9 cellular contexts compared by ENCODE assay signal in genomic region chr20:54172856-54173652, GRCh38. TPM values are rescaled to one million over a fixed set of nuclear protein-coding genes. Genes with fewer than 3 reads are reported as not detected.
DNase-seq lines count a peak whose midpoint lies in the region; ATAC-seq, FAIRE-seq and TF ChIP-seq lines count a peak whose summit lies in the region.
"Had no signal": no experiment of that assay in that cellular context is flagged by ENCODE, and none has a peak within 500 bp of the region (broad histone marks: within the 10 kb centered on the region; RNA-seq: fewer than 3 reads in every experiment).

No MANE protein-coding gene starts in this region.

- ATAC-seq in HG02884 (IDR thresholded peaks at IDR 0.05; ENCODE audit: unreplicated experiment) (no peak), GM19035 (IDR thresholded peaks at IDR 0.05; ENCODE audit: unreplicated experiment) (no peak)

- H3K9ac ChIP-seq in HUES6 (ENCODE audit: low read length), result no peak overlapping the region
- H3K9ac ChIP-seq in mesendoderm (ENCODE audit: low read length), result peak overlapping the region; percentile 11

- H3K79me2 ChIP-seq in mesendoderm (ENCODE audit: control insufficient read depth, insufficient read depth, low read length), result no peaks in the 10 kb centered on the region

- H2AK5ac ChIP-seq in mesendoderm (ENCODE audit: low read length), result no peak overlapping the region

- TF ChIP-seq POLR2A in GM12892 (IDR thresholded peaks at IDR 0.05; ENCODE audit: low read depth, low read length), result no peak

- CTCF ChIA-PET in CD4-positive, alpha-beta memory T cell (lab: Charles Lee; ENCODE audit: partially characterized antibody), result no interaction called here
- CTCF ChIA-PET in MCF 10A (lab: Yijun Ruan, JAX), result interaction anchor here (1.0 kb wide), 1 partner anchor 27 kb away, joined by 3 read pairs; no protein-coding TSS in a partner anchor

- peak overlapping the region; percentile 68 for H3K4me2 ChIP-seq in mesendoderm (ENCODE audit: low read length)

- no peak for TF ChIP-seq CTCF in MCF 10A (IDR thresholded peaks at IDR 0.05; ENCODE audit: unreplicated experiment)

- H2BK5ac ChIP-seq in mesendoderm (ENCODE audit: low read length), result no peak overlapping the region

- H4K5ac ChIP-seq in mesendoderm (ENCODE audit: low read length), result no peak overlapping the region

- peaks cover 6 to 24% (median 20%) of the 10 kb centered on the region in 4 donors for H3K4me1 Mint-ChIP-seq in CD4-positive, alpha-beta memory T cell
- H3K4me1 Mint-ChIP-seq in MCF 10A (ENCODE audit: insufficient read depth, unreplicated experiment), result peaks cover 28% of the 10 kb centered on the region

- H2BK15ac ChIP-seq in mesendoderm (replicated peaks; ENCODE audit: low read depth), result no peak overlapping the region

- peaks cover 19% of the 10 kb centered on the region for H3K4me1 ChIP-seq in CD4-positive, alpha-beta memory T cell (ENCODE audit: insufficient read depth, low read length)
- peaks cover 12% of the 10 kb centered on the region for H3K4me1 ChIP-seq in HUES6 (ENCODE audit: control insufficient read depth, insufficient read depth, low read length)
- H3K4me1 ChIP-seq in mesendoderm (ENCODE audit: control insufficient read depth, low read depth, low read length), result no peaks in the 10 kb centered on the region

- no peak overlapping the region for H3K27ac ChIP-seq in CD4-positive, alpha-beta memory T cell (ENCODE audit: low read depth, low read length)
- H3K27ac ChIP-seq in HUES6 (ENCODE audit: low read depth, low read length) (no peak overlapping the region), mesendoderm (ENCODE audit: low read depth, low read length) (no peak overlapping the region)

- no peak overlapping the region for H2BK120ac ChIP-seq in mesendoderm (ENCODE audit: low read depth, low read length)

- no CpG with 5 or more reads among the region's 66 CpGs for WGBS in mesendoderm (ENCODE audit: extremely low coverage, insufficient coverage, low lambda C conversion rate)

- H3K9me3 ChIP-seq in CD4-positive, alpha-beta memory T cell (ENCODE audit: control insufficient read depth in 1 of 2, low read length in 2 of 2), result no peaks in the 10 kb centered on the region
- H3K9me3 ChIP-seq in HUES6 (ENCODE audit: control insufficient read depth, insufficient read depth, low read depth, low read length), result no peaks in the 10 kb centered on the region

- H3K23ac ChIP-seq in mesendoderm (ENCODE audit: low read length), result no peak overlapping the region

- H3K56ac ChIP-seq in mesendoderm (ENCODE audit: low read length), result no peak overlapping the region

- H3K4me3 ChIP-seq in CD4-positive, alpha-beta memory T cell (ENCODE audit: low read length in 2 of 2), result no peak overlapping the region
- H3K4me3 ChIP-seq in HUES6 (ENCODE audit: low read depth, low read length), result peak overlapping the region; percentile 42
- no peak overlapping the region for H3K4me3 ChIP-seq in mesendoderm (ENCODE audit: low read length)

- H3K27me3 ChIP-seq in CD4-positive, alpha-beta memory T cell (ENCODE audit: insufficient read depth, low read length), result peaks cover 41% of the 10 kb centered on the region
- H3K27me3 ChIP-seq in HUES6 (ENCODE audit: control insufficient read depth, insufficient read depth, low read length), result peaks cover 75% of the 10 kb centered on the region
- peaks cover 18% of the 10 kb centered on the region for H3K27me3 ChIP-seq in mesendoderm (ENCODE audit: insufficient read depth, low read length, poor library complexity)

- H3K18ac ChIP-seq in mesendoderm (ENCODE audit: low read length), result no peak overlapping the region

- H3K27ac Mint-ChIP-seq in CD4-positive, alpha-beta memory T cell, result no peak overlapping the region
- H3K27ac Mint-ChIP-seq in MCF 10A (ENCODE audit: low read depth, unreplicated experiment), result no peak overlapping the region

- no peak for FAIRE-seq in GM12892 (lab: Jason Lieb, UNC)

- H3K36me3 Mint-ChIP-seq in CD4-positive, alpha-beta memory T cell, result no peaks in the 10 kb centered on the region
- H3K36me3 Mint-ChIP-seq in MCF 10A (ENCODE audit: insufficient read depth, unreplicated experiment), result no peaks in the 10 kb centered on the region

- peaks cover 57 to 63% of the 10 kb centered on the region in 2 donors for H3K27me3 Mint-ChIP-seq in CD4-positive, alpha-beta memory T cell
- H3K27me3 Mint-ChIP-seq in MCF 10A (ENCODE audit: insufficient read depth, unreplicated experiment), result no peaks in the 10 kb centered on the region

- POLR2A ChIA-PET in CD4-positive, alpha-beta memory T cell (lab: Charles Lee; ENCODE audit: partially characterized antibody), result no interaction called here
- POLR2A ChIA-PET in MCF 10A (lab: Yijun Ruan, JAX), result no interaction called here

- no TSS peak for BruUV-seq in MCF 10A (replicated peaks; lab: Mats Ljungman, UMichigan)

- no peak for DNase-seq in CD4-positive, alpha-beta memory T cell
- peak; percentile 7 for DNase-seq in MCF 10A (ENCODE audit: unreplicated experiment)
- peak; percentile 57 for DNase-seq in mesendoderm
- DNase-seq in GM12892 (ENCODE audit: insufficient read length), result no peak
- no peak for DNase-seq in stimulated activated CD4-positive, alpha-beta T cell treated with anti-CD3 and anti-CD28 coated beads, Interleukin-4, amount 100 ng/mL, for 24 hours
- DNase-seq: IMR-90 had no signal

- peaks cover 0 to 8% (median 0%) of the 10 kb centered on the region in 8 donors for H3K9me3 Mint-ChIP-seq in CD4-positive, alpha-beta memory T cell
- no peaks in the 10 kb centered on the region for H3K9me3 Mint-ChIP-seq in MCF 10A (ENCODE audit: unreplicated experiment)

- intact Hi-C loops in CD4-positive, alpha-beta memory T cell (cut with micrococcal nuclease), result no loop called here
- intact Hi-C loops in MCF 10A (cut with micrococcal nuclease), result no loop called here

- H3K4ac ChIP-seq in mesendoderm (ENCODE audit: low read depth, low read length), result no peak overlapping the region

- no peaks in the 10 kb centered on the region for H3K79me1 ChIP-seq in mesendoderm (ENCODE audit: low read length)

- peak overlapping the region; percentile 40 to 83 (median 68) for H3K4me3 Mint-ChIP-seq in CD4-positive, alpha-beta memory T cell
- H3K4me3 Mint-ChIP-seq in MCF 10A (ENCODE audit: unreplicated experiment), result peak overlapping the region; percentile 67

- H3K36me3 ChIP-seq in CD4-positive, alpha-beta memory T cell (ENCODE audit: insufficient read depth, low read length), result no peaks in the 10 kb centered on the region
- H3K36me3 ChIP-seq in HUES6 (ENCODE audit: control insufficient read depth, insufficient read depth, low read length), result no peaks in the 10 kb centered on the region
- no peaks in the 10 kb centered on the region for H3K36me3 ChIP-seq in mesendoderm (ENCODE audit: control insufficient read depth, insufficient read depth, low read length)

- no peak overlapping the region for H4K8ac ChIP-seq in mesendoderm (ENCODE audit: low read depth, low read length)

RNA-seq across cellular contexts. Expression of gene CYP24A1, which starts 0.7 kb away (rescaled TPM):
- total RNA-seq in CD4-positive, alpha-beta memory T cell, result 1 to 10 TPM; 3.0 to 3.7 TPM
- under 1 TPM; 0.59 to 0.86 TPM for polyA plus RNA-seq in CD4-positive, alpha-beta memory T cell
- total RNA-seq in MCF 10A (2022), result 0.28 and 0.34 TPM in 2 replicates
- 0.81 TPM for polyA plus RNA-seq in mesendoderm (2013, experiment 1 of 2)
- polyA plus RNA-seq in mesendoderm (2013, experiment 2 of 2), result 0.91 TPM
- not detected for polyA plus RNA-seq in GM12892 (2012; ENCODE audit: missing spikeins)
- total RNA-seq: IMR-90 had no signal
- polyA plus RNA-seq: IMR-90 had no signal

RNA-seq across cellular contexts. Expression of gene PFDN4, which starts 34.8 kb away (rescaled TPM):
- total RNA-seq in CD4-positive, alpha-beta memory T cell, result 10 to 100 TPM; 15.2 to 16.7 TPM
- 10 to 100 TPM; 43.8 to 70.7 TPM for polyA plus RNA-seq in CD4-positive, alpha-beta memory T cell
- total RNA-seq in MCF 10A (2022), result 37.0 and 45.4 TPM in 2 replicates
- 263 TPM for polyA plus RNA-seq in mesendoderm (2013, experiment 1 of 2)
- polyA plus RNA-seq in mesendoderm (2013, experiment 2 of 2), result 260 TPM
- polyA plus RNA-seq in GM12892 (2012; ENCODE audit: missing spikeins), result 64.2 TPM

Comparison
In these comparisons a context has a peak if more than half of its experiments do, and no peak if none do; other contexts are left out.
1. DNase-seq: peak in MCF 10A (single experiment) and mesendoderm (single experiment); none in CD4-positive, alpha-beta memory T cell (0 of 5), GM12892 (single experiment) and stimulated activated CD4-positive, alpha-beta T cell treated with anti-CD3 and anti-CD28 coated beads, Interleukin-4, amount 100 ng/mL, for 24 hours (single experiment).